8 cellular contexts compared by ENCODE assay signal in the genomic region with DNA sequence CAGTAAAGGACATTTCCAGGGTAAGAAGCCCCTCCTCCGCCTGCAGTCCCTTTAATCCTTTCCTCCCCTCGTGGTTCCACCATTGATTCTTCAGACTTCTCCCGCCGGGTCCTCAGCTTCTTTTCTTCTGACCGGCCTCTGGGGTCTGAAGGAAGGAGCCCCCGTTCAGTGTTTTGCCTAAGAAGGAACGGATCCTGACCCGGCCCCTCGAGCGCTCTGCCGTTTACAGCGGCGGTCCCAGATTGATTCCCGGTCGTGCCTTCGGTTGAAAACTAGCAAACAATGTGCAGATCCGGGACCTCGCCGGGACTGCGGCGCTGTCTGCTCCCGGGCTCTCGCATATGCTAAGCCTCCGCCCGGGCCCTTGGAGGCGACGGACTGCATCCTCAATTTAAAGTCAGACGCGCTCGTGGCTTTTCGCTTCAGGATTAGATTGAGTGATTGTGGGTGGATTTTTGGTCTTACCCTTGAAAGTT. TPM values are rescaled to one million over a fixed set of nuclear protein-coding genes. Genes with fewer than 3 reads are reported as not detected.
A peak's percentile ranks its signal among the peaks of the same experiment; 100 is the strongest.
DNase-seq lines count a peak whose midpoint lies in the region; ATAC-seq and TF ChIP-seq lines count a peak whose summit lies in the region.

No MANE protein-coding gene starts in this region.

- peaks cover 36% of the 10 kb centered on the region for H3K36me3 Mint-ChIP-seq in CD8-positive, alpha-beta T cell

- peak overlapping the region; percentile 97 for H3K27ac Mint-ChIP-seq in CD8-positive, alpha-beta T cell

- H3K4me1 Mint-ChIP-seq in CD8-positive, alpha-beta T cell (ENCODE audit: low read depth): peaks cover 59% of the 10 kb centered on the region

- H3K4me3 ChIP-seq in CD8-positive, alpha-beta T cell (ENCODE audit: low read depth, low read length): peak overlapping the region; percentile 85
- peak overlapping the region; percentile 88 for H3K4me3 ChIP-seq in effector memory CD4-positive, alpha-beta T cell (ENCODE audit: insufficient read depth, low read depth, low read length, poor library complexity, severe bottlenecking)
- H3K4me3 ChIP-seq in lung: peak overlapping the region; percentile 85

- peak; percentile 6 for ATAC-seq in CD8-positive, alpha-beta T cell
- peak; percentile 8 for ATAC-seq in lung (ENCODE audit: insufficient read depth, low FRiP score)

- H3K27me3 ChIP-seq in CD8-positive, alpha-beta T cell (ENCODE audit: insufficient read depth, low read length): no peaks in the 10 kb centered on the region
- no peaks in the 10 kb centered on the region for H3K27me3 ChIP-seq in effector memory CD4-positive, alpha-beta T cell (replicated peaks; ENCODE audit: control insufficient read depth, insufficient read depth, low read length, poor library complexity, severe bottlenecking)
- H3K27me3 ChIP-seq in lung (ENCODE audit: control insufficient read depth, insufficient read depth): no peaks in the 10 kb centered on the region

- H3K36me3 ChIP-seq in CD8-positive, alpha-beta T cell (ENCODE audit: insufficient read depth, low read length): no peaks in the 10 kb centered on the region
- no peaks in the 10 kb centered on the region for H3K36me3 ChIP-seq in effector memory CD4-positive, alpha-beta T cell (ENCODE audit: control insufficient read depth, insufficient read depth, low read length)
- H3K36me3 ChIP-seq in lung (ENCODE audit: control insufficient read depth in 2 of 2, insufficient read depth in 2 of 2, low read length in 2 of 2): no peaks in the 10 kb centered on the region

- peaks cover 10% of the 10 kb centered on the region for H3K9me3 Mint-ChIP-seq in CD8-positive, alpha-beta T cell

- H3K27me3 Mint-ChIP-seq in CD8-positive, alpha-beta T cell (ENCODE audit: low read depth): no peaks in the 10 kb centered on the region

- CTCF ChIA-PET in CD8-positive, alpha-beta T cell (lab: Charles Lee): interaction anchor here (0.6 kb wide), 1 partner anchor 190 kb away, joined by 3 read pairs; no protein-coding TSS in a partner anchor

- intact Hi-C loops in CD8-positive, alpha-beta T cell (cut with DNase I, micrococcal nuclease): loop anchor here (1.0 to 10.0 kb wide), 13 partner anchors 11 to 954 kb away; partner anchors contain the start of genes ADAM22 (in 2 of the 2), CROT (in 2 of the 2), DMTF1 (in 1 of the 2) and ELAPOR2 (in 1 of the 2)

- peak in 6 of 7 experiments; percentile 6 to 50 (median 28) for DNase-seq in CD8-positive, alpha-beta T cell
- peak; percentile 71 for DNase-seq in HCEC 1CT
- peak; percentile 58 for DNase-seq in NCI-H345 (lab: John Stamatoyannopoulos, UW)
- peak; percentile 58 to 63 for DNase-seq in activated CD4-positive, alpha-beta T cell treated with anti-CD3 and anti-CD28 coated beads, Interleukin-2, amount 50 U/mL, for 48 hours
- peak in 2 of 3 donors; percentile 14 to 28 for DNase-seq in effector memory CD4-positive, alpha-beta T cell
- peak; percentile 56 for DNase-seq in lung (ENCODE audit: low spot score)
- peak; percentile 2 to 51 (median 9) for DNase-seq in stimulated activated CD4-positive, alpha-beta T cell treated with anti-CD3 and anti-CD28 coated beads, TNF-alpha, amount 100 ng/mL, for 24 hours (ENCODE audit: low read depth in 3 of 3)
- DNase-seq in cortex of kidney (lab: John Stamatoyannopoulos, UW): no peak

- no peaks in the 10 kb centered on the region for H3K9me3 ChIP-seq in CD8-positive, alpha-beta T cell (ENCODE audit: low read length)
- H3K9me3 ChIP-seq in effector memory CD4-positive, alpha-beta T cell (ENCODE audit: control insufficient read depth, low read length): no peaks in the 10 kb centered on the region
- H3K9me3 ChIP-seq in lung (ENCODE audit: control insufficient read depth in 2 of 2, insufficient read depth in 1 of 2, low read length in 1 of 2): no peaks in the 10 kb centered on the region

- TF ChIP-seq CTCF in CD8-positive, alpha-beta T cell (IDR thresholded peaks at IDR 0.05): no peak
- no peak for TF ChIP-seq CTCF in lung (IDR thresholded peaks at IDR 0.05; ENCODE audit: control extremely low read depth, extremely low read depth)

- H3K4me1 ChIP-seq in CD8-positive, alpha-beta T cell (ENCODE audit: insufficient read depth, low read length): peaks cover 31% of the 10 kb centered on the region
- H3K4me1 ChIP-seq in effector memory CD4-positive, alpha-beta T cell (ENCODE audit: control insufficient read depth, insufficient read depth, low read length, poor library complexity, severe bottlenecking): no peaks in the 10 kb centered on the region
- H3K4me1 ChIP-seq in lung (ENCODE audit: control insufficient read depth in 2 of 2, insufficient read depth in 2 of 2, low read length in 2 of 2): no peaks in the 10 kb centered on the region

- 0 to 1% methylated on average over 31 of the region's 31 CpGs for WGBS in lung, 2 donors

- peak overlapping the region; percentile 93 for H3K27ac ChIP-seq in CD8-positive, alpha-beta T cell (ENCODE audit: low read depth, low read length)
- peak overlapping the region; percentile 76 for H3K27ac ChIP-seq in effector memory CD4-positive, alpha-beta T cell (ENCODE audit: insufficient read depth, low read length, poor library complexity, severe bottlenecking)
- peak overlapping the region; percentile 91 to 97 for H3K27ac ChIP-seq in lung (ENCODE audit: low read depth in 1 of 2, low read length in 1 of 2)

- POLR2A ChIA-PET in CD8-positive, alpha-beta T cell (lab: Charles Lee): interaction anchor here (1.2 to 1.8 kb wide), 2 partner anchors 10 to 656 kb away, joined by 4 to 9 read pairs; no protein-coding TSS in a partner anchor

- peak overlapping the region; percentile 94 for H3K4me3 Mint-ChIP-seq in CD8-positive, alpha-beta T cell

RNA-seq across cellular contexts. Expression of gene DBF4, which starts 0.5 kb away (rescaled TPM):
- 10 to 100 TPM; 75.6 to 81.6 TPM for total RNA-seq in CD8-positive, alpha-beta T cell
- total RNA-seq in lung: 10 to 100 TPM in 1 of 2 donors, 1 to 10 TPM in 1; 9.2 to 12.7 TPM
- 1 to 10 TPM; 4.0 to 7.1 TPM for polyA plus RNA-seq in lung

RNA-seq across cellular contexts. Expression of gene SLC25A40, which starts 0.6 kb away (rescaled TPM):
- 1 to 10 TPM; 6.2 to 6.9 TPM for total RNA-seq in CD8-positive, alpha-beta T cell
- 10 to 100 TPM; 20.2 to 36.6 TPM for total RNA-seq in lung
- polyA plus RNA-seq in lung: 10 to 100 TPM in 1 of 2 donors, 1 to 10 TPM in 1; 6.4 to 13.1 TPM

RNA-seq across cellular contexts. Expression of gene ADAM22, which starts 57.3 kb away (rescaled TPM):
- 1 to 10 TPM; 1.1 to 1.7 TPM for total RNA-seq in CD8-positive, alpha-beta T cell
- 10 to 100 TPM in 1 of 2 donors, 1 to 10 TPM in 1; 1.7 to 17.7 TPM for total RNA-seq in lung
- under 1 TPM; 0.13 to 0.26 TPM for polyA plus RNA-seq in lung

Comparison
In these comparisons a context has a peak if more than half of its experiments do, and no peak if none do; other contexts are left out.
1. RNA of gene DBF4, which starts 0.5 kb away (total RNA-seq): 75.6 to 81.6 TPM in CD8-positive, alpha-beta T cell; 9.2 to 12.7 TPM in lung; every median in the first group is over 4 times any median in the second.
2. Peak in every context shown above with its lines, with median percentiles within 50 percentile points of each other: H3K27ac ChIP-seq and H3K4me3 ChIP-seq.